Comparison of ENCODE assay signal across 18 cellular contexts in genomic region chr11:114153224-114153623, GRCh38.
DNase-seq lines count a peak whose midpoint lies in the region; ATAC-seq and TF ChIP-seq lines count a peak whose summit lies in the region.
"Had no signal": no experiment of that assay in that cellular context is flagged by ENCODE, and none has a peak within 500 bp of the region (broad histone marks: within the 10 kb centered on the region; RNA-seq: fewer than 3 reads in every experiment).

No MANE protein-coding gene starts in this region.

- H3K27ac ChIP-seq in heart right ventricle (peak overlapping the region in 6 of 10 donors; percentile 0 to 99 (median 20)), gastroesophageal sphincter (peak overlapping the region; percentile 91 to 99 (median 97)), gastrocnemius medialis (peak overlapping the region; percentile 94 to 99 (median 96)), urinary bladder (ENCODE audit: low read depth) (peak overlapping the region; percentile 63)

- intact Hi-C loops in heart right ventricle (cut with DNase I) (no loop called here), cardiac septum (cut with DNase I) (no loop called here), gastrocnemius medialis (cut with DNase I; ENCODE audit: low total_unique reads) (loop anchor here (1.0 kb wide), 1 partner anchor 29 kb away; no protein-coding TSS in a partner anchor)

- in situ Hi-C loops in gastrocnemius medialis (cut with MboI; ENCODE audit: low sequenced_read_pairs in 4 of 4), result no loop called here

- no peak for DNase-seq in heart right ventricle
- no peak for DNase-seq in cardiac septum (ENCODE audit: low spot score)
- peak in 1 of 2 donors; percentile 79 for DNase-seq in gastrocnemius medialis
- no peak for DNase-seq in hepatic stellate cell (ENCODE audit: low spot score)
- no peak for DNase-seq in kidney tubule cell (ENCODE audit: low spot score)
- no peak for DNase-seq in T-helper 9 cell
- DNase-seq: activated CD4-positive, alpha-beta T cell treated with anti-CD3 and anti-CD28 coated beads for 36 hours; activated gamma-delta T cell; amygdala; DMS79; foreskin melanocyte; mesendoderm; NCI-H2081 treated with DMSO at 0.1 percent for 48 hours; NCI-H526 treated with DMSO at 0.1 percent for 48 hours had no signal

- no peaks in the 10 kb centered on the region for H3K9me3 ChIP-seq in heart right ventricle
- no peaks in the 10 kb centered on the region for H3K9me3 ChIP-seq in gastroesophageal sphincter
- no peaks in the 10 kb centered on the region for H3K9me3 ChIP-seq in gastrocnemius medialis
- H3K9me3 ChIP-seq: A549, HAP-1 had no signal

- H3K36me3 ChIP-seq in heart right ventricle, result peaks cover 0 to 21% (median 7%) of the 10 kb centered on the region in 9 donors
- H3K36me3 ChIP-seq in gastroesophageal sphincter, result peaks cover 0 to 38% of the 10 kb centered on the region in 2 donors
- peaks cover 0 to 25% of the 10 kb centered on the region in 2 donors for H3K36me3 ChIP-seq in gastrocnemius medialis
- no peaks in the 10 kb centered on the region for H3K36me3 ChIP-seq in urinary bladder (ENCODE audit: insufficient read depth)
- H3K36me3 ChIP-seq: HAP-1 had no signal

- H3K4me3 ChIP-seq in heart right ventricle (no peak overlapping the region), gastroesophageal sphincter (no peak overlapping the region), gastrocnemius medialis (no peak overlapping the region), urinary bladder (ENCODE audit: low read depth, low read length) (no peak overlapping the region)
- H3K4me3 ChIP-seq: A549, HAP-1 had no signal

- no peak for TF ChIP-seq EP300 in gastroesophageal sphincter (IDR thresholded peaks at IDR 0.05)

- ATAC-seq in heart right ventricle (no peak), gastroesophageal sphincter (no peak), gastrocnemius medialis (peak; percentile 8 to 24)
- ATAC-seq: A549; activated CD4-positive, alpha-beta T cell treated with anti-CD3 and anti-CD28 coated beads for 36 hours had no signal

- H3K27me3 ChIP-seq in heart right ventricle, result no peaks in the 10 kb centered on the region
- H3K27me3 ChIP-seq in gastroesophageal sphincter, result no peaks in the 10 kb centered on the region
- no peaks in the 10 kb centered on the region for H3K27me3 ChIP-seq in gastrocnemius medialis

- WGBS in heart right ventricle, 2 donors, result 93 to 97% methylated on average over 4 of the region's 4 CpGs
- WGBS in gastroesophageal sphincter (ENCODE audit: low coverage in 1 of 2), 2 donors, result 95 to 100% methylated on average over 3 to 4 of the region's 4 CpGs
- 93% methylated on average over 4 of the region's 4 CpGs for WGBS in urinary bladder

- no peak for TF ChIP-seq POLR2A in gastroesophageal sphincter (IDR thresholded peaks at IDR 0.05)
- no peak for TF ChIP-seq POLR2A in gastrocnemius medialis (IDR thresholded peaks at IDR 0.05)

- peaks cover 43 to 91% (median 84%) of the 10 kb centered on the region in 9 donors for H3K4me1 ChIP-seq in heart right ventricle
- peaks cover 50 to 100% (median 86%) of the 10 kb centered on the region in 3 donors for H3K4me1 ChIP-seq in gastroesophageal sphincter
- peaks cover 94 to 97% of the 10 kb centered on the region in 2 donors for H3K4me1 ChIP-seq in gastrocnemius medialis
- peaks cover 6% of the 10 kb centered on the region for H3K4me1 ChIP-seq in urinary bladder (ENCODE audit: insufficient read depth)
- H3K4me1 ChIP-seq: A549, HAP-1 had no signal

- TF ChIP-seq CTCF in heart right ventricle (IDR thresholded peaks at IDR 0.05) (no peak), gastroesophageal sphincter (IDR thresholded peaks at IDR 0.05) (peak in 1 of 4 experiments; percentile 10), gastrocnemius medialis (IDR thresholded peaks at IDR 0.05 in 4 of 5, conservative IDR thresholded peaks at IDR 0.05 in 1 of 5) (no peak)

Comparison
In these comparisons a context has a peak if more than half of its experiments do, and no peak if none do; other contexts are left out.
1. ATAC-seq: peak in gastrocnemius medialis (2 of 2); none in heart right ventricle (0 of 8) and gastroesophageal sphincter (single experiment).
2. H3K27ac ChIP-seq: peak in every context shown above with its lines; median percentile 97 in gastroesophageal sphincter; 96 in gastrocnemius medialis; 63 in urinary bladder; 20 in heart right ventricle.